8 cellular contexts compared by ENCODE assay signal in the genomic region with DNA sequence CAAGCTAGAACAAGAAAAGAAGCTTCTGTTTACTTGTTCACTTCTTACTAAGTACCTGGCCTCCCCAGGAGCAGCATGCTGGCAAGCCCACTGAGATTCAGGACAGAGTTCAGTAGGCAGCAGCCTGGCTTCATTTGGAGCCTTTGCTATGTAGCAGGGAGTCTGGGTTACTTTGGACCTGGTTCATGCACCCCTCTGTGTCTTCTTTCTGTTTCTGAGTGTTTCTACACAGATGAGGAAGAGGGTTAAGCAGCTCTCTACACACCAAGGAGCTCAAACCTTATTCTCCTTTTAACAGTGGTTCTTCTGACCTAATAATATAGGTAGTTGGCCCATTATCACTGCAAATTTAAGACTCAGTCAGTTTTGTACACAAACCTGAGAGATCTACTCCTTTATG.
A peak's percentile ranks its signal among the peaks of the same experiment; 100 is the strongest.
DNase-seq lines count a peak whose midpoint lies in the region; ATAC-seq and TF ChIP-seq lines count a peak whose summit lies in the region.

No MANE protein-coding gene starts in this region.

- H3K27ac ChIP-seq in BLaER1 treated with 17β-estradiol and CSF1 and Interleukin-3, amounts not matched to agents 10 nM and 100 nM: peak overlapping the region; percentile 11 to 92 (median 64); a peak in 21 of 22 replicates
- H3K27ac ChIP-seq in muscle layer of duodenum (ENCODE audit: low read length): peak overlapping the region; percentile 70
- H3K27ac ChIP-seq in brain microvascular endothelial cell: no peak overlapping the region

- H3K4me1 Mint-ChIP-seq in T-helper 1 cell treated with Interleukin-12 subunit alpha and Interleukin-12 subunit beta and Interleukin-4 antibody, amounts not matched to agents 30 μg/mL and 1 μg/mL, for 36 hours (ENCODE audit: low read depth): peaks cover 86% of the 10 kb centered on the region

- ATAC-seq in GM19455 (IDR thresholded peaks at IDR 0.05; ENCODE audit: unreplicated experiment) (peak; percentile 36), GM21367 (IDR thresholded peaks at IDR 0.05; ENCODE audit: unreplicated experiment) (no peak)

- TF ChIP-seq CTCF in brain microvascular endothelial cell (IDR thresholded peaks at IDR 0.05; ENCODE audit: low read depth, low read length, missing control alignments): no peak

- no peaks in the 10 kb centered on the region for H3K27me3 ChIP-seq in BLaER1 treated with 17β-estradiol and CSF1 and Interleukin-3, amounts not matched to agents 10 nM and 100 nM
- H3K27me3 ChIP-seq in muscle layer of duodenum (ENCODE audit: low read depth, low read length) (no peaks in the 10 kb centered on the region), brain microvascular endothelial cell (replicated peaks) (no peaks in the 10 kb centered on the region)

- H3K9ac ChIP-seq in BLaER1 treated with 17β-estradiol and CSF1 and Interleukin-3, amounts not matched to agents 10 nM and 100 nM: peak overlapping the region in 7 of 11 experiments; percentile 11 to 60 (median 32); a peak in 8 of 22 replicates

- H3K4me3 Mint-ChIP-seq in T-helper 1 cell treated with Interleukin-12 subunit alpha and Interleukin-12 subunit beta and Interleukin-4 antibody, amounts not matched to agents 30 μg/mL and 1 μg/mL, for 36 hours: peak overlapping the region; percentile 75

- H3K36me3 ChIP-seq in BLaER1 treated with 17β-estradiol and CSF1 and Interleukin-3, amounts not matched to agents 10 nM and 100 nM: peaks cover 85 to 99% (median 91%) of the 10 kb centered on the region in 11 experiments
- H3K36me3 ChIP-seq in muscle layer of duodenum (ENCODE audit: control insufficient read depth in 1 of 2, insufficient read depth in 2 of 2, low read length in 2 of 2) (peaks cover 25 to 41% of the 10 kb centered on the region in 2 donors), brain microvascular endothelial cell (replicated peaks) (peaks cover 46% of the 10 kb centered on the region)

- H3K4me1 ChIP-seq in BLaER1 treated with 17β-estradiol and CSF1 and Interleukin-3, amounts not matched to agents 10 nM and 100 nM: peaks cover 91 to 100% (median 97%) of the 10 kb centered on the region in 10 experiments
- peaks cover 29 to 36% of the 10 kb centered on the region in 2 donors for H3K4me1 ChIP-seq in muscle layer of duodenum (ENCODE audit: control insufficient read depth in 1 of 2, insufficient read depth in 2 of 2, low read length in 2 of 2)

- DNase-seq in NCI-H524 (lab: John Stamatoyannopoulos, UW) (no peak), brain microvascular endothelial cell (no peak), DMS 273 treated with DMSO at 0.1 percent for 48 hours (lab: John Stamatoyannopoulos, UW) (no peak)

- H3K36me3 Mint-ChIP-seq in T-helper 1 cell treated with Interleukin-12 subunit alpha and Interleukin-12 subunit beta and Interleukin-4 antibody, amounts not matched to agents 30 μg/mL and 1 μg/mL, for 36 hours (ENCODE audit: low read depth): peaks cover 89% of the 10 kb centered on the region

- no peaks in the 10 kb centered on the region for H3K9me3 Mint-ChIP-seq in T-helper 1 cell treated with Interleukin-12 subunit alpha and Interleukin-12 subunit beta and Interleukin-4 antibody, amounts not matched to agents 30 μg/mL and 1 μg/mL, for 36 hours

- peak overlapping the region; percentile 39 to 91 (median 68) for H3K4me2 ChIP-seq in BLaER1 treated with 17β-estradiol and CSF1 and Interleukin-3, amounts not matched to agents 10 nM and 100 nM

- H3K27me3 Mint-ChIP-seq in T-helper 1 cell treated with Interleukin-12 subunit alpha and Interleukin-12 subunit beta and Interleukin-4 antibody, amounts not matched to agents 30 μg/mL and 1 μg/mL, for 36 hours (ENCODE audit: low read depth): no peaks in the 10 kb centered on the region

- in situ Hi-C loops in brain microvascular endothelial cell (cut with HindIII; ENCODE audit: low pct_ligation_motif_present, low sequenced_read_pairs): no loop called here

- H3K27ac Mint-ChIP-seq in T-helper 1 cell treated with Interleukin-12 subunit alpha and Interleukin-12 subunit beta and Interleukin-4 antibody, amounts not matched to agents 30 μg/mL and 1 μg/mL, for 36 hours: peak overlapping the region; percentile 99

- peaks cover 0 to 30% (median 19%) of the 10 kb centered on the region in 11 experiments; a peak in 15 of 22 replicates for H3K9me3 ChIP-seq in BLaER1 treated with 17β-estradiol and CSF1 and Interleukin-3, amounts not matched to agents 10 nM and 100 nM (replicated peaks in 1 of 11)
- no peaks in the 10 kb centered on the region for H3K9me3 ChIP-seq in muscle layer of duodenum (ENCODE audit: control insufficient read depth in 1 of 2, low read length in 2 of 2)

- H3K4me3 ChIP-seq in BLaER1 treated with 17β-estradiol and CSF1 and Interleukin-3, amounts not matched to agents 10 nM and 100 nM: peak overlapping the region in 1 of 10 experiments; percentile 1; a peak in 1 of 20 replicates
- H3K4me3 ChIP-seq in muscle layer of duodenum (ENCODE audit: low read depth in 1 of 2, low read length in 2 of 2) (peak overlapping the region; percentile 3 to 18), brain microvascular endothelial cell (ENCODE audit: low read depth, low read length) (no peak overlapping the region)

- H4K20me1 ChIP-seq in BLaER1 treated with 17β-estradiol and CSF1 and Interleukin-3, amounts not matched to agents 10 nM and 100 nM: peaks cover 0 to 80% (median 0%) of the 10 kb centered on the region in 11 experiments; a peak in 2 of 22 replicates
